22 cellular contexts compared by ENCODE assay signal in genomic region chr9:37975639-37976038, GRCh38.
"Had no signal": no experiment of that assay in that cellular context is flagged by ENCODE, and none has a peak within 500 bp of the region (broad histone marks: within the 10 kb centered on the region; RNA-seq: fewer than 3 reads in every experiment).

No MANE protein-coding gene starts in this region.

- H3K27ac ChIP-seq: colonic mucosa, parathyroid adenoma, testis, upper lobe of left lung had no signal

- DNase-seq: activated CD4-positive, alpha-beta T cell treated with anti-CD3 and anti-CD28 coated beads for 1 hour; activated CD4-positive, alpha-beta T cell treated with anti-CD3 and anti-CD28 coated beads, Interleukin-2, amount 50 U/mL, for 1 hour; activated CD8-positive, alpha-beta T cell treated with anti-CD3 and anti-CD28 coated beads, Interleukin-2, amount 10 ng/mL, durations not matched to agents 7 days and 5 days; activated gamma-delta T cell; activated naive CD4-positive, alpha-beta T cell treated with anti-CD3 and anti-CD28 coated beads, Interleukin-2, amount 50 U/mL, for 16 hours; activated naive CD8-positive, alpha-beta T cell treated with anti-CD3 and anti-CD28 coated beads, Interleukin-2, amount 50 U/mL, for 24 hours; brain microvascular endothelial cell; colonic mucosa; dorsolateral prefrontal cortex; effector memory CD8-positive, alpha-beta T cell; hypothalamus; nephron progenitor cell; small intestine; stimulated activated CD4-positive, alpha-beta T cell treated with anti-CD3 and anti-CD28 coated beads, Interleukin-2, amount 100 ng/mL, for 48 hours; stimulated activated CD8-positive, alpha-beta memory T cell treated with anti-CD3 and anti-CD28 coated beads, Interleukin-4, amount 100 ng/mL, for 48 hours; stimulated activated naive B cell treated with anti-CD40 and anti-IgM and Interleukin-4, amounts not matched to agents 10 μg/mL and 1 μg/mL and 100 μg/mL, for 72 hours; T-helper 9 cell; testis; upper lobe of left lung had no signal

- H3K4me1 ChIP-seq: colonic mucosa, parathyroid adenoma, testis had no signal

- H3K36me3 ChIP-seq: colonic mucosa had no signal

- H3K9me3 ChIP-seq: colonic mucosa, esophagus muscularis mucosa, testis, upper lobe of left lung had no signal

- ATAC-seq: activated CD8-positive, alpha-beta T cell treated with anti-CD3 and anti-CD28 coated beads, Interleukin-2, amount 10 ng/mL, durations not matched to agents 7 days and 5 days; activated naive CD8-positive, alpha-beta T cell treated with anti-CD3 and anti-CD28 coated beads, Interleukin-2, amount 50 U/mL, for 24 hours; effector memory CD8-positive, alpha-beta T cell; sciatic nerve; stimulated activated naive B cell treated with anti-CD40 and anti-IgM and Interleukin-4, amounts not matched to agents 10 μg/mL and 1 μg/mL and 100 μg/mL, for 72 hours had no signal

- H3K4me3 ChIP-seq: colonic mucosa, dorsolateral prefrontal cortex, esophagus muscularis mucosa, testis, upper lobe of left lung had no signal

- H3K27me3 ChIP-seq: brain microvascular endothelial cell, colonic mucosa, dorsolateral prefrontal cortex, esophagus muscularis mucosa, testis, upper lobe of left lung had no signal

- H2AFZ ChIP-seq: parathyroid adenoma had no signal
